21 cellular contexts compared by ENCODE assay signal in genomic region chr4:99587302-99587701, GRCh38. TPM values are rescaled to one million over a fixed set of nuclear protein-coding genes. Genes with fewer than 3 reads are reported as not detected.
DNase-seq lines count a peak whose midpoint lies in the region; ATAC-seq and TF ChIP-seq lines count a peak whose summit lies in the region.
"Had no signal": no experiment of that assay in that cellular context is flagged by ENCODE, and none has a peak within 500 bp of the region (broad histone marks: within the 10 kb centered on the region; RNA-seq: fewer than 3 reads in every experiment).

No MANE protein-coding gene starts in this region.

- TF ChIP-seq POLR2A in right lobe of liver (IDR thresholded peaks at IDR 0.05) = no peak
- TF ChIP-seq POLR2A in sigmoid colon (IDR thresholded peaks at IDR 0.05) = no peak

- peaks cover 0 to 6% of the 10 kb centered on the region in 2 donors for H3K4me1 ChIP-seq in ascending aorta
- peaks cover 11 to 40% of the 10 kb centered on the region in 2 donors for H3K4me1 ChIP-seq in duodenal mucosa (ENCODE audit: control insufficient read depth in 1 of 2, insufficient read depth in 2 of 2, low read length in 2 of 2)
- peaks cover 0 to 35% (median 13%) of the 10 kb centered on the region in 4 donors for H3K4me1 ChIP-seq in right lobe of liver
- H3K4me1 ChIP-seq in thoracic aorta (ENCODE audit: control insufficient read depth in 1 of 2, low read depth in 2 of 2) = peaks cover 8 to 13% of the 10 kb centered on the region in 2 donors
- H3K4me1 ChIP-seq in sigmoid colon = peaks cover 0 to 13% (median 10%) of the 10 kb centered on the region in 4 donors
- H3K4me1 ChIP-seq: BLaER1 treated with 17β-estradiol and CSF1 and Interleukin-3, amounts not matched to agents 10 nM and 100 nM had no signal

- H3K4me3 ChIP-seq in ascending aorta (no peak overlapping the region), duodenal mucosa (ENCODE audit: low read depth in 1 of 2, low read length in 2 of 2) (peak overlapping the region; percentile 3 to 6), right lobe of liver (no peak overlapping the region), thoracic aorta (no peak overlapping the region), sigmoid colon (no peak overlapping the region)
- H3K4me3 ChIP-seq: BLaER1 treated with 17β-estradiol and CSF1 and Interleukin-3, amounts not matched to agents 10 nM and 100 nM; GM12878 had no signal

- DNase-seq in ascending aorta (ENCODE audit: low spot score in 2 of 2) (no peak), right lobe of liver (no peak), thoracic aorta (ENCODE audit: low spot score) (no peak), sigmoid colon (no peak), NCI-H1417 (lab: John Stamatoyannopoulos, UW) (no peak)
- DNase-seq: CD8-positive, alpha-beta T cell; DMS 273 treated with DMSO at 0.1 percent for 48 hours; DMS53; DND-41; EL; GOT3; H7; IMR-90 had no signal

- TF ChIP-seq CTCF in ascending aorta (IDR thresholded peaks at IDR 0.05) (no peak), right lobe of liver (IDR thresholded peaks at IDR 0.05) (no peak), thoracic aorta (IDR thresholded peaks at IDR 0.05) (no peak), sigmoid colon (IDR thresholded peaks at IDR 0.05) (no peak)

- H3K9me3 ChIP-seq in ascending aorta (no peaks in the 10 kb centered on the region), duodenal mucosa (ENCODE audit: control insufficient read depth in 1 of 2, low read length in 2 of 2) (no peaks in the 10 kb centered on the region), right lobe of liver (no peaks in the 10 kb centered on the region), thoracic aorta (no peaks in the 10 kb centered on the region), sigmoid colon (no peaks in the 10 kb centered on the region)
- H3K9me3 ChIP-seq: BLaER1 treated with 17β-estradiol and CSF1 and Interleukin-3, amounts not matched to agents 10 nM and 100 nM had no signal

- ATAC-seq in right lobe of liver (peak; percentile 48 to 78 (median 61)), thoracic aorta (ENCODE audit: insufficient number of reproducible peaks, low FRiP score, low read depth) (no peak), HG03354 (IDR thresholded peaks at IDR 0.05; ENCODE audit: poor library complexity, severe bottlenecking, unreplicated experiment) (no peak)
- ATAC-seq: CD8-positive, alpha-beta T cell; GM12878; HCT116 had no signal

- intact Hi-C loops in ascending aorta (cut with DNase I) (no loop called here), right lobe of liver (cut with DNase I) (no loop called here), sigmoid colon (cut with DNase I) (no loop called here)

- H3K27ac ChIP-seq in ascending aorta (peak overlapping the region; percentile 22 to 68), duodenal mucosa (ENCODE audit: low read depth, low read length) (no peak overlapping the region), right lobe of liver (peak overlapping the region in 1 of 3 donors; percentile 31), thoracic aorta (peak overlapping the region; percentile 18 to 82), sigmoid colon (peak overlapping the region in 2 of 4 donors; percentile 9 to 49)
- H3K27ac ChIP-seq: BLaER1 treated with 17β-estradiol and CSF1 and Interleukin-3, amounts not matched to agents 10 nM and 100 nM had no signal

- H3K36me3 ChIP-seq in ascending aorta (no peaks in the 10 kb centered on the region), duodenal mucosa (ENCODE audit: control insufficient read depth in 1 of 2, insufficient read depth in 2 of 2, low read length in 2 of 2) (peaks cover 5 to 19% of the 10 kb centered on the region in 2 donors), right lobe of liver (peaks cover 0 to 52% (median 19%) of the 10 kb centered on the region in 4 donors), thoracic aorta (no peaks in the 10 kb centered on the region), sigmoid colon (no peaks in the 10 kb centered on the region)
- H3K36me3 ChIP-seq: BLaER1 treated with 17β-estradiol and CSF1 and Interleukin-3, amounts not matched to agents 10 nM and 100 nM had no signal

- H3K9ac ChIP-seq in duodenal mucosa (ENCODE audit: low read depth in 1 of 2, low read length in 2 of 2) = no peak overlapping the region
- H3K9ac ChIP-seq: BLaER1 treated with 17β-estradiol and CSF1 and Interleukin-3, amounts not matched to agents 10 nM and 100 nM had no signal

- TF ChIP-seq EP300 in sigmoid colon (IDR thresholded peaks at IDR 0.05) = no peak

- H3K27me3 ChIP-seq in ascending aorta = no peaks in the 10 kb centered on the region
- no peaks in the 10 kb centered on the region for H3K27me3 ChIP-seq in duodenal mucosa (ENCODE audit: control insufficient read depth in 1 of 2, insufficient read depth in 2 of 2, low read length in 2 of 2)
- no peaks in the 10 kb centered on the region for H3K27me3 ChIP-seq in right lobe of liver
- H3K27me3 ChIP-seq in thoracic aorta (replicated peaks; ENCODE audit: insufficient read depth) = no peaks in the 10 kb centered on the region
- H3K27me3 ChIP-seq in sigmoid colon = no peaks in the 10 kb centered on the region
- H3K27me3 ChIP-seq: BLaER1 treated with 17β-estradiol and CSF1 and Interleukin-3, amounts not matched to agents 10 nM and 100 nM had no signal

RNA-seq across cellular contexts. Expression of gene MTTP, which starts 12.7 kb away (rescaled TPM):
- total RNA-seq in ascending aorta = 1.9 TPM
- total RNA-seq in right lobe of liver = 100 to 1,000 TPM in 4 of 6 experiments, 10 to 100 TPM in 2; 91.6 to 134 (median 112) TPM
- not detected for total RNA-seq in thoracic aorta
- total RNA-seq in sigmoid colon = 10 to 100 TPM in 1 of 4 donors, 1 to 10 TPM in 3; 2.4 to 12.8 (median 5.9) TPM
- under 1 TPM in 1 of 3 donors, not detected in 2; 0.13 TPM for polyA plus RNA-seq in sigmoid colon
- total RNA-seq: A172; B cell; CD8-positive, alpha-beta T cell; G401 had no signal

RNA-seq across cellular contexts. Expression of gene TRMT10A, which starts 23.5 kb away (rescaled TPM):
- not detected for total RNA-seq in ascending aorta
- total RNA-seq in right lobe of liver = 1 to 10 TPM; 3.5 to 6.5 (median 4.0) TPM
- total RNA-seq in thoracic aorta = 1 to 10 TPM; 3.7 to 5.0 TPM
- 1 to 10 TPM; 3.9 to 7.5 (median 6.4) TPM for total RNA-seq in sigmoid colon
- polyA plus RNA-seq in sigmoid colon = 1 to 10 TPM; 4.8 to 5.6 (median 5.5) TPM

Comparison
In these comparisons a context has a peak if more than half of its experiments do, and no peak if none do; other contexts are left out.
1. H3K4me3 ChIP-seq: peak in duodenal mucosa (2 of 2); none in ascending aorta (0 of 2), right lobe of liver (0 of 3), thoracic aorta (single experiment) and sigmoid colon (0 of 4).
2. ATAC-seq: peak in right lobe of liver (4 of 4); none in thoracic aorta (single experiment) and HG03354 (single experiment).
3. RNA of gene MTTP, which starts 12.7 kb away (total RNA-seq): 91.6 to 134 TPM in right lobe of liver; 2.4 to 12.8 TPM in sigmoid colon, 1.9 TPM in ascending aorta (single experiment) and not detected in thoracic aorta; every median in the first group is over 4 times any median in the second.